ENCODE assay signal across 2 cellular contexts in the genomic region with DNA sequence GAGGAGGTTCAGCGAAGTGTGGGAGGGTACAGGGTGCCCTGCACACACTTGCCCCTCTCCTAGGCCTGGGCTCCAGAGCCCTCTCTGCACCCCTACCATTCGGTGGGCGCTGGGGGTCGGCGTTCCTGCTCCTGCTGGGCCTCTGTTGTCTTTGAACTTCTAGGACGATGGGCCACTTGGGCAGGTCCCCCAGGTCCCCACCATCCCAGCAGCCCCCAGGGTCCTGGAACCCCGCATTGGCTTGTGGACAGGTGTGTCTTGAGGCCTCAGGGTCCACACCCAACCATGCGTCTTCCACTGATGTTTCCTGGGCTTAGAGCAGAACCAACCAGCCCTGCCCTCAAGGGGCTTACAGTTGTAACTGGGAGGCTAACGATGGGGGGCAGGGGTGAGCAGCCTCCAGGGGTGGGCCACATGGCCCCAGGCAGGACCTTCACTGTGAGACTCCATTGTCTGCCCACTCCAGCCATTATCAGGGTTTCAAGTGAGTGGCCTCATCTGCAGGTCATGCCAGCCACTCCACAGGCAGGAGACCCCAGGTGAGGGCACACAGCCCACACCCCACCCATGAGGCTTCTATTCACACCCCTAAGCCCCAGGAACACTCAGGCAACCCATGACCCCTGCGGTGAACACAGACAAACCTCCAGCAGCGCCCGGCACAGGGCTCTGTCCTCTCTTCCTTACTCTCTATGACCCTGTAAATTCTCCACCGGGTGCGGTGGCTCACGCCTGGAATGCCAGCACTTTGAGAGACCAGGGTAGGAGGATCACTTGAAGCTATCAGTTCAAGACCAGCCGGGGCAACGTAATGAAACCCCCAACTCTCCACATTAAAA.
TF ChIP-seq lines count a peak whose summit lies in the region.

No MANE protein-coding gene starts in this region.

TF ChIP-seq in SK-N-SH, 30 proteins besides CTCF, POLR2A, EP300 and RAD21 (continued from another document):
- TF ChIP-seq FOXM1 (IDR thresholded peaks at IDR 0.05; ENCODE audit: low read depth) = no peak
- TF ChIP-seq RFX5 (IDR thresholded peaks at IDR 0.05; ENCODE audit: low read length) = no peak
- no peak for TF ChIP-seq TCF12 (IDR thresholded peaks at IDR 0.05)
- TF ChIP-seq, protein P1, sequence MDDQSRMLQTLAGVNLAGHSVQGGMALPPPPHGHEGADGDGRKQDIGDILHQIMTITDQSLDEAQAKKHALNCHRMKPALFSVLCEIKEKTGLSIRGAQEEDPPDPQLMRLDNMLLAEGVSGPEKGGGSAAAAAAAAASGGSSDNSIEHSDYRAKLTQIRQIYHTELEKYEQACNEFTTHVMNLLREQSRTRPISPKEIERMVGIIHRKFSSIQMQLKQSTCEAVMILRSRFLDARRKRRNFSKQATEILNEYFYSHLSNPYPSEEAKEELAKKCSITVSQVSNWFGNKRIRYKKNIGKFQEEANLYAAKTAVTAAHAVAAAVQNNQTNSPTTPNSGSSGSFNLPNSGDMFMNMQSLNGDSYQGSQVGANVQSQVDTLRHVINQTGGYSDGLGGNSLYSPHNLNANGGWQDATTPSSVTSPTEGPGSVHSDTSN (IDR thresholded peaks at IDR 0.05) = no peak
- TF ChIP-seq ELF1 (IDR thresholded peaks at IDR 0.05) = no peak
- no peak for TF ChIP-seq GATA2 (CRISPR knock-in tag; IDR thresholded peaks at IDR 0.05)
- no peak for TF ChIP-seq TAF1 (IDR thresholded peaks at IDR 0.05; ENCODE audit: borderline replicate concordance, low read depth, low read length)

TF ChIP-seq in SK-N-SH treated with all-trans-retinoic acid at 6 μM for 48 hours, 23 proteins besides CTCF, POLR2A, EP300 and RAD21:
- TF ChIP-seq, protein P2, sequence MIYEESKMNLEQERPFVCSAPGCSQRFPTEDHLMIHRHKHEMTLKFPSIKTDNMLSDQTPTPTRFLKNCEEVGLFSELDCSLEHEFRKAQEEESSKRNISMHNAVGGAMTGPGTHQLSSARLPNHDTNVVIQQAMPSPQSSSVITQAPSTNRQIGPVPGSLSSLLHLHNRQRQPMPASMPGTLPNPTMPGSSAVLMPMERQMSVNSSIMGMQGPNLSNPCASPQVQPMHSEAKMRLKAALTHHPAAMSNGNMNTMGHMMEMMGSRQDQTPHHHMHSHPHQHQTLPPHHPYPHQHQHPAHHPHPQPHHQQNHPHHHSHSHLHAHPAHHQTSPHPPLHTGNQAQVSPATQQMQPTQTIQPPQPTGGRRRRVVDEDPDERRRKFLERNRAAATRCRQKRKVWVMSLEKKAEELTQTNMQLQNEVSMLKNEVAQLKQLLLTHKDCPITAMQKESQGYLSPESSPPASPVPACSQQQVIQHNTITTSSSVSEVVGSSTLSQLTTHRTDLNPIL (CRISPR knock-in tag; IDR thresholded peaks at IDR 0.05; ENCODE audit: low read depth) = no peak
- TF ChIP-seq TCF4 (CRISPR knock-in tag; IDR thresholded peaks at IDR 0.05; ENCODE audit: borderline replicate concordance) (no peak), ARNTL (CRISPR knock-in tag; IDR thresholded peaks at IDR 0.05; ENCODE audit: borderline replicate concordance, low read depth) (no peak), SNAI2 (CRISPR knock-in tag; IDR thresholded peaks at IDR 0.05) (no peak), ESRRG (CRISPR knock-in tag; IDR thresholded peaks at IDR 0.05) (no peak)
